Comparison of ENCODE assay signal across 16 cellular contexts in the genomic region with DNA sequence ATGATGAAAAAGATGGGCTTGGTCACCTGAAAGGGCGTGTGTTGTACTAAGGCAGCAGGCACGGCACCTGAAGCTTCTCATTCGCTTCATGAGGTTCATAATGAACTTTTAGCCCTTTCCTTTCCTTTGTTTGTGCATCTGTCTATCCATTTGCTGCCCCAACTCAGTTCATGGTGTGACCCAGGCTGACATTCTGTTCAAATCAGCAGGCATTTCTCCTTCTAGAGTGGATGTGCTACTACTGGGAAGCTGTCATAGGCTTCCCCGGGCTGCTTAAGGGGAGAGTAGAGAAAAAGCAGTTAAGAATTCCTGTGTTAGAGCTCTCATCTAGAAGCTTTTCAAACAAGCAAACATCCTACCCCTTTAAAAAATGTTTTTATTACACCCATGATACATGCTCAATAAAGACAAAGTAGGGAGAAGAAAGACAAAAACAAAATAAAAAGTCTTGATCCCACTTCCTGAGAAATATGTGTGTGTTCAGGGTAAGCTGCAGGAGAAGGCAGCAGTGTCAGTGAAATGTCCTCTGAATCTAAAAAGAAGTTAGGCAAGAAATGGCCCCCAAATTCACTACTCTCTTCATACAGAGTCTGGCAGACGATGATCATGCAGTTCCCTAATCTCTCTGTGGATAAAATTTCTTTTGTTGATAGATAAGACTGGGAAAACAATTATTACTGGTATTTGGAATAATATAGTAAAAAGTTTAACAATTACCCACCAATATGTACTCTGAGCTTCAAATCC.
DNase-seq lines count a peak whose midpoint lies in the region; ATAC-seq, FAIRE-seq and TF ChIP-seq lines count a peak whose summit lies in the region.
"Had no signal": no experiment of that assay in that cellular context is flagged by ENCODE, and none has a peak within 500 bp of the region (broad histone marks: within the 10 kb centered on the region; RNA-seq: fewer than 3 reads in every experiment).

No MANE protein-coding gene starts in this region.

- H3K36me3 ChIP-seq in HUES64 (ENCODE audit: insufficient read depth, low read length) (no peaks in the 10 kb centered on the region), astrocyte (ENCODE audit: insufficient read depth, low read length) (no peaks in the 10 kb centered on the region)
- H3K36me3 ChIP-seq: lower lobe of right lung, thyroid gland had no signal

- H3K9me3 ChIP-seq in AG04450 (ENCODE audit: control insufficient read depth, insufficient read depth, low read length): no peaks in the 10 kb centered on the region; the same call in 1 of the 2 replicates
- H3K9me3 ChIP-seq in HUES64 (ENCODE audit: insufficient read depth, low read depth, low read length): no peaks in the 10 kb centered on the region
- H3K9me3 ChIP-seq in astrocyte (ENCODE audit: insufficient read depth, low read depth, low read length): no peaks in the 10 kb centered on the region
- H3K9me3 ChIP-seq: lower lobe of right lung, thyroid gland had no signal

- H3K27ac ChIP-seq in AG04450 (ENCODE audit: low read depth, low read length) (peak overlapping the region; percentile 86), HUES64 (ENCODE audit: low read depth, low read length) (peak overlapping the region; percentile 83), astrocyte (ENCODE audit: low read depth, low read length) (peak overlapping the region; percentile 62)
- H3K27ac ChIP-seq: lower lobe of right lung, thyroid gland, VCaP had no signal

- no peaks in the 10 kb centered on the region for H3K79me2 ChIP-seq in astrocyte (ENCODE audit: insufficient read depth, low read length)

- H3K4me1 ChIP-seq in HUES64 (ENCODE audit: insufficient read depth, low read length) (peaks cover 47% of the 10 kb centered on the region), astrocyte (ENCODE audit: insufficient read depth, low read length) (peaks cover 18% of the 10 kb centered on the region)
- H3K4me1 ChIP-seq: lower lobe of right lung, thyroid gland had no signal

- CTCF ChIA-PET in AG04450 (lab: Charles Lee): interaction anchor here (0.5 to 1.1 kb wide), 4 partner anchors 38 to 126 kb away, joined by 3 to 6 read pairs (median 4); no protein-coding TSS in a partner anchor

- H3K9ac ChIP-seq in HUES64 (ENCODE audit: low read depth, low read length) (peak overlapping the region; percentile 0; the same call in 1 of the 2 replicates), astrocyte (ENCODE audit: low read length) (peak overlapping the region; percentile 42)

- H3K4me1 Mint-ChIP-seq in astrocyte (ENCODE audit: low read depth, unreplicated experiment): peaks cover 24% of the 10 kb centered on the region

- peak overlapping the region; percentile 30 for H3K4me3 Mint-ChIP-seq in astrocyte (ENCODE audit: unreplicated experiment)
- H3K4me3 Mint-ChIP-seq: nephron had no signal

- no peak for DNase-seq in AG04450 (ENCODE audit: low read depth, low spot score)
- no peak for DNase-seq in astrocyte (ENCODE audit: low read depth)
- DNase-seq in myocyte (ENCODE audit: low read depth): peak; percentile 42
- DNase-seq in cerebellum (ENCODE audit: low spot score): no peak
- no peak for DNase-seq in activated CD4-positive, CD25-positive, alpha-beta regulatory T cell treated with anti-CD3 and anti-CD28 coated beads, Interleukin-2, amount 50 U/mL, for 72 hours
- no peak for DNase-seq in hypothalamus (lab: John Stamatoyannopoulos, UW)
- DNase-seq: effector memory CD4-positive, alpha-beta T cell; lower lobe of right lung; stimulated activated CD4-positive, alpha-beta T cell treated with anti-CD3 and anti-CD28 coated beads, Interleukin-4, amount 100 ng/mL, for 24 hours; thyroid gland had no signal

- H3K9me3 Mint-ChIP-seq in astrocyte (ENCODE audit: unreplicated experiment): no peaks in the 10 kb centered on the region

- H2AFZ ChIP-seq in astrocyte (ENCODE audit: low read depth, low read length): no peak overlapping the region

- H3K4me2 ChIP-seq in astrocyte (ENCODE audit: low read length): peak overlapping the region; percentile 63

- POLR2A ChIA-PET in AG04450 (lab: Yijun Ruan, JAX): interaction anchor here (0.6 to 1.6 kb wide), 6 partner anchors 27 to 428 kb away, joined by 3 to 15 read pairs (median 4); no protein-coding TSS in a partner anchor

- ATAC-seq in GM21360 (IDR thresholded peaks at IDR 0.05; ENCODE audit: unreplicated experiment): no peak
- ATAC-seq: lower lobe of right lung, sciatic nerve had no signal

- FAIRE-seq in astrocyte (lab: Jason Lieb, UNC): no peak
- FAIRE-seq: D721Med had no signal

- WGBS in HUES64: 54% methylated on average over 4 of the region's 5 CpGs

- H3K36me3 Mint-ChIP-seq in astrocyte (ENCODE audit: low read depth, unreplicated experiment): no peaks in the 10 kb centered on the region

- no peak overlapping the region for H3K4me3 ChIP-seq in AG04450 (ENCODE audit: low read depth, low read length)
- H3K4me3 ChIP-seq in HUES64 (ENCODE audit: low read length): no peak overlapping the region
- H3K4me3 ChIP-seq in astrocyte (ENCODE audit: insufficient read depth, low read depth, low read length): no peak overlapping the region
- H3K4me3 ChIP-seq: lower lobe of right lung, thyroid gland had no signal

- H3K27ac Mint-ChIP-seq in astrocyte (ENCODE audit: unreplicated experiment): peak overlapping the region; percentile 67

- H3K27me3 ChIP-seq in AG04450 (ENCODE audit: control insufficient read depth, insufficient read depth, low read length) (no peaks in the 10 kb centered on the region), HUES64 (ENCODE audit: insufficient read depth, low read length) (no peaks in the 10 kb centered on the region), astrocyte (ENCODE audit: insufficient read depth, low read length) (no peaks in the 10 kb centered on the region)
- H3K27me3 ChIP-seq: thyroid gland had no signal

- H3K27me3 Mint-ChIP-seq in astrocyte (ENCODE audit: low read depth, unreplicated experiment): no peaks in the 10 kb centered on the region

- no peaks in the 10 kb centered on the region for H4K20me1 ChIP-seq in astrocyte (ENCODE audit: insufficient read depth, low read length)

- TF ChIP-seq CTCF in AG04450 (IDR thresholded peaks at IDR 0.05; ENCODE audit: low read depth, low read length) (no peak), astrocyte (IDR thresholded peaks at IDR 0.05; ENCODE audit: insufficient read depth, low read depth, low read length) (no peak)
